Comparison of ENCODE assay signal across 8 cellular contexts in genomic region chr2:29694741-29695140, GRCh38.
"Had no signal": no experiment of that assay in that cellular context is flagged by ENCODE, and none has a peak within 500 bp of the region (broad histone marks: within the 10 kb centered on the region; RNA-seq: fewer than 3 reads in every experiment).

No MANE protein-coding gene starts in this region.

- H3K9me3 ChIP-seq: HAP-1 had no signal

- ATAC-seq: GM23338, HCT116, HepG2 had no signal

- H3K36me3 Mint-ChIP-seq: IgD-negative memory B cell had no signal

- H3K4me3 Mint-ChIP-seq: GM23338, HFFc6, IgD-negative memory B cell had no signal

- H3K4me1 Mint-ChIP-seq: IgD-negative memory B cell had no signal

- H3K27ac ChIP-seq: HL-60 had no signal

- H3K4me3 ChIP-seq: GM23338, HAP-1 had no signal

- H3K27ac Mint-ChIP-seq: GM23338, HFFc6, IgD-negative memory B cell had no signal

- H3K9me3 Mint-ChIP-seq: HFFc6 had no signal

- DNase-seq: HFFc6, KBM-7 had no signal

- H3K36me3 ChIP-seq: HAP-1 had no signal

- H3K27me3 Mint-ChIP-seq: IgD-negative memory B cell had no signal

- H3K4me1 ChIP-seq: HAP-1 had no signal
